1 cellular context compared by ENCODE assay signal in genomic region chr17:44199553-44200477, GRCh38.
TF ChIP-seq lines count a peak whose summit lies in the region.

Gene ATXN7L3, minus strand, starts transcription at chr17:44199884. Its CDS starts 1,814 bp downstream, at chr17:44198070.

TF ChIP-seq in K562, 482 proteins besides CTCF, POLR2A, EP300 and RAD21 (continued from another document and continues in another):
- no peak for TF ChIP-seq TOE1 (IDR thresholded peaks at IDR 0.05; ENCODE audit: borderline replicate concordance)
- no peak for TF ChIP-seq TOE1 (CRISPR knock-in tag; IDR thresholded peaks at IDR 0.05; ENCODE audit: borderline replicate concordance, low read depth)
- no peak for TF ChIP-seq STAT6 (CRISPR knock-in tag; IDR thresholded peaks at IDR 0.05)
- TF ChIP-seq ZC3H8 (IDR thresholded peaks at IDR 0.05), result no peak
- TF ChIP-seq DMBX1 (CRISPR knock-in tag; IDR thresholded peaks at IDR 0.05; ENCODE audit: borderline replicate concordance), result no peak
- TF ChIP-seq ZNF655 (CRISPR knock-in tag; IDR thresholded peaks at IDR 0.05), result no peak
- TF ChIP-seq SMAD3 (CRISPR knock-in tag; conservative IDR thresholded peaks at IDR 0.05), result no peak
- no peak for TF ChIP-seq WHSC1 (IDR thresholded peaks at IDR 0.05; ENCODE audit: low read length)
- no peak for TF ChIP-seq TSHZ1 (CRISPR knock-in tag; IDR thresholded peaks at IDR 0.05)
- TF ChIP-seq E2F5 (CRISPR knock-in tag; IDR thresholded peaks at IDR 0.05), result no peak
- TF ChIP-seq ELF4 (CRISPR knock-in tag; IDR thresholded peaks at IDR 0.05), result no peak
- TF ChIP-seq GATA2 (CRISPR knock-in tag; IDR thresholded peaks at IDR 0.05), result no peak
- TF ChIP-seq MAX (CRISPR knock-in tag; IDR thresholded peaks at IDR 0.05), result peak; percentile 89
- 0 out of 2 replicates have a peak, but pooled peaks have one; percentile 23 for TF ChIP-seq GTF2E2 (tag; IDR thresholded peaks at IDR 0.05)
- TF ChIP-seq HNRNPLL (IDR thresholded peaks at IDR 0.05; ENCODE audit: low read depth, low read length, poor library complexity, severe bottlenecking), result peak; percentile 50
- TF ChIP-seq STAT5A (IDR thresholded peaks at IDR 0.05; ENCODE audit: borderline replicate concordance, low read length), result no peak
- TF ChIP-seq ATF6 (CRISPR knock-in tag; IDR thresholded peaks at IDR 0.05), result no peak
- TF ChIP-seq SAP30 (IDR thresholded peaks at IDR 0.05; ENCODE audit: borderline replicate concordance, insufficient read depth, low read depth, low read length, poor library complexity, severe bottlenecking), result no peak
- 0 out of 4 replicates have a peak, but pooled peaks of 1 of the 2 experiments have one; percentile 19 for TF ChIP-seq RCOR1 (IDR thresholded peaks at IDR 0.05; ENCODE audit: borderline replicate concordance in 1 of 2, low read depth in 2 of 2, low read length in 2 of 2)
- no peak for TF ChIP-seq PHTF2 (CRISPR knock-in tag; IDR thresholded peaks at IDR 0.05)
- TF ChIP-seq MIER1 (IDR thresholded peaks at IDR 0.05; ENCODE audit: low read depth), result no peak
- no peak for TF ChIP-seq NCOA6 (IDR thresholded peaks at IDR 0.05)
- TF ChIP-seq XRCC3 (IDR thresholded peaks at IDR 0.05), result no peak
- no peak for TF ChIP-seq COPS2 (conservative IDR thresholded peaks at IDR 0.05)
- TF ChIP-seq ASH1L (IDR thresholded peaks at IDR 0.05; ENCODE audit: borderline replicate concordance, low read depth, partially characterized antibody), result peak; percentile 22
- TF ChIP-seq ZNF445 (CRISPR knock-in tag; IDR thresholded peaks at IDR 0.05; ENCODE audit: low read depth), result no peak
- TF ChIP-seq ZNF395 (CRISPR knock-in tag; IDR thresholded peaks at IDR 0.05), result peak; percentile 95
- TF ChIP-seq CEBPG (CRISPR knock-in tag; IDR thresholded peaks at IDR 0.05), result no peak
- no peak for TF ChIP-seq CEBPG (tag; conservative IDR thresholded peaks at IDR 0.05 in 1 of 2, IDR thresholded peaks at IDR 0.05 in 1 of 2)
- peak; percentile 24; the same call in 1 of the 2 replicates for TF ChIP-seq PHF8 (IDR thresholded peaks at IDR 0.05; ENCODE audit: borderline replicate concordance, low read length)
- TF ChIP-seq NFRKB (IDR thresholded peaks at IDR 0.05; ENCODE audit: low read depth), result no peak
- no peak for TF ChIP-seq CBX5 (IDR thresholded peaks at IDR 0.05; ENCODE audit: borderline replicate concordance, low read depth)
- peak; percentile 64; the same call in 1 of the 2 replicates for TF ChIP-seq ATF1 (CRISPR knock-in tag; IDR thresholded peaks at IDR 0.05)
- TF ChIP-seq ATF1 (tag; IDR thresholded peaks at IDR 0.05), result peak; percentile 54; the same call in 1 of the 2 replicates
- TF ChIP-seq E2F8 (IDR thresholded peaks at IDR 0.05; ENCODE audit: low read depth, partially characterized antibody), result no peak
- peak; percentile 36 for TF ChIP-seq ELF1 (tag; IDR thresholded peaks at IDR 0.05)
- TF ChIP-seq PRMT5 (CRISPR knock-in tag; IDR thresholded peaks at IDR 0.05), result no peak
- peak in 1 of 3 experiments; percentile 86; a peak in 2 of 6 replicates for TF ChIP-seq ZBTB11 (CRISPR knock-in tag; IDR thresholded peaks at IDR 0.05)
- no peak for TF ChIP-seq OTX1 (CRISPR knock-in tag; IDR thresholded peaks at IDR 0.05)
- TF ChIP-seq CHD2 (IDR thresholded peaks at IDR 0.05; ENCODE audit: low read depth, low read length), result 0 out of 2 replicates have a peak, but pooled peaks have one; percentile 21
- TF ChIP-seq RNF2 (IDR thresholded peaks at IDR 0.05), result no peak
- TF ChIP-seq MTA1 (IDR thresholded peaks at IDR 0.05; ENCODE audit: borderline replicate concordance), result peak; percentile 91
- TF ChIP-seq CCAR2 (IDR thresholded peaks at IDR 0.05; ENCODE audit: low read depth, low read length), result no peak
- TF ChIP-seq ZNF436 (CRISPR knock-in tag; IDR thresholded peaks at IDR 0.05), result no peak
- TF ChIP-seq IRF9 (tag; IDR thresholded peaks at IDR 0.05), result no peak
- peak; percentile 92 for TF ChIP-seq ZNF766 (CRISPR knock-in tag; conservative IDR thresholded peaks at IDR 0.05)
- TF ChIP-seq ZNF175 (CRISPR knock-in tag; IDR thresholded peaks at IDR 0.05; ENCODE audit: low read depth), result peak; percentile 70; the same call in 1 of the 2 replicates
